Comparison of ENCODE assay signal across 10 cellular contexts in genomic region chr7:64888561-64888900, GRCh38. TPM values are rescaled to one million over a fixed set of nuclear protein-coding genes. Genes with fewer than 3 reads are reported as not detected.
A peak's percentile ranks its signal among the peaks of the same experiment; 100 is the strongest.
DNase-seq lines count a peak whose midpoint lies in the region; ATAC-seq and TF ChIP-seq lines count a peak whose summit lies in the region.
"Had no signal": no experiment of that assay in that cellular context is flagged by ENCODE, and none has a peak within 500 bp of the region (broad histone marks: within the 10 kb centered on the region; RNA-seq: fewer than 3 reads in every experiment).

No MANE protein-coding gene starts in this region.

- DNase-seq in activated CD4-positive, alpha-beta T cell treated with anti-CD3 and anti-CD28 coated beads for 36 hours: peak; percentile 27
- no peak for DNase-seq in activated CD4-positive, alpha-beta T cell treated with anti-CD3 and anti-CD28 coated beads for 1 hour
- DNase-seq in astrocyte of the cerebellum (ENCODE audit: low read depth) (no peak), left kidney (ENCODE audit: low read depth, low spot score) (peak; percentile 33), stomach (peak; percentile 26), NCI-H345 (lab: John Stamatoyannopoulos, UW) (no peak), HuH-7.5 (ENCODE audit: low spot score) (no peak)

- H3K27me3 Mint-ChIP-seq in activated CD4-positive, alpha-beta T cell treated with anti-CD3 and anti-CD28 coated beads for 36 hours: peaks cover 47% of the 10 kb centered on the region

- CTCF ChIA-PET in activated CD4-positive, alpha-beta T cell treated with anti-CD3 and anti-CD28 coated beads for 36 hours (lab: Charles Lee): interaction anchor here (0.6 to 0.9 kb wide), 5 partner anchors 9 to 62 kb away, joined by 3 to 5 read pairs (median 3); partner anchors contain the start of gene ZNF273

- H3K27ac ChIP-seq in stomach: peak overlapping the region in 1 of 5 donors; percentile 52
- H3K27ac ChIP-seq: BLaER1, KMS-11 had no signal

- TF ChIP-seq CTCF in astrocyte of the cerebellum (IDR thresholded peaks at IDR 0.05; ENCODE audit: low read depth, low read length, missing control alignments): no peak
- TF ChIP-seq CTCF in stomach (IDR thresholded peaks at IDR 0.05): no peak

- in situ Hi-C loops in astrocyte of the cerebellum (cut with HindIII; ENCODE audit: low sequenced_read_pairs): loop anchor here (25.0 kb wide), 1 partner anchor 226 kb away; the partner anchor contains the start of gene ZNF107

- H3K27ac Mint-ChIP-seq in activated CD4-positive, alpha-beta T cell treated with anti-CD3 and anti-CD28 coated beads for 36 hours: peak overlapping the region; percentile 42

- no peak for TF ChIP-seq POLR2A in stomach (IDR thresholded peaks at IDR 0.05)

- no peaks in the 10 kb centered on the region for H3K9me3 ChIP-seq in stomach

- POLR2A ChIA-PET in activated CD4-positive, alpha-beta T cell treated with anti-CD3 and anti-CD28 coated beads for 36 hours (lab: Charles Lee): no interaction called here

- H3K4me3 ChIP-seq in astrocyte of the cerebellum (ENCODE audit: low read depth, low read length): peak overlapping the region; percentile 30
- H3K4me3 ChIP-seq in stomach: peak overlapping the region; percentile 51 to 67 (median 54)
- H3K4me3 ChIP-seq: BLaER1 had no signal

- H3K4me1 ChIP-seq in stomach: peaks cover 19 to 52% (median 28%) of the 10 kb centered on the region in 4 donors
- H3K4me1 ChIP-seq: BLaER1 had no signal

- no peak for TF ChIP-seq EP300 in stomach (IDR thresholded peaks at IDR 0.05)

- H3K36me3 Mint-ChIP-seq in activated CD4-positive, alpha-beta T cell treated with anti-CD3 and anti-CD28 coated beads for 36 hours (ENCODE audit: low read depth): no peaks in the 10 kb centered on the region

- H3K27me3 ChIP-seq in stomach: peaks cover 0 to 62% (median 18%) of the 10 kb centered on the region in 3 donors

- WGBS in stomach, 5 donors: 4 to 6% (median 5%) methylated on average over 16 to 17 of the region's 17 CpGs

- no peaks in the 10 kb centered on the region for H3K9me3 Mint-ChIP-seq in activated CD4-positive, alpha-beta T cell treated with anti-CD3 and anti-CD28 coated beads for 36 hours (ENCODE audit: low read depth)

- no peaks in the 10 kb centered on the region for H3K36me3 ChIP-seq in stomach
- H3K36me3 ChIP-seq: BLaER1 had no signal

- ATAC-seq in activated CD4-positive, alpha-beta T cell treated with anti-CD3 and anti-CD28 coated beads for 36 hours: peak; percentile 31
- ATAC-seq in GM21737 (IDR thresholded peaks at IDR 0.05; ENCODE audit: unreplicated experiment): no peak

- intact Hi-C loops in activated CD4-positive, alpha-beta T cell treated with anti-CD3 and anti-CD28 coated beads for 36 hours (cut with DNase I, micrococcal nuclease): loop anchor here (2.0 to 10.0 kb wide), 4 partner anchors 14 to 986 kb away; partner anchors contain the start of gene ZNF273 (in 1 of the 2)
- intact Hi-C loops in stomach (cut with DNase I; ENCODE audit: low total_unique reads): no loop called here

- H3K4me1 Mint-ChIP-seq in activated CD4-positive, alpha-beta T cell treated with anti-CD3 and anti-CD28 coated beads for 36 hours: peaks cover 12% of the 10 kb centered on the region

- H3K4me3 Mint-ChIP-seq in activated CD4-positive, alpha-beta T cell treated with anti-CD3 and anti-CD28 coated beads for 36 hours: peak overlapping the region; percentile 74

RNA-seq across cellular contexts. Expression of gene ZNF273, which starts 14.5 kb away (rescaled TPM):
- 10 to 100 TPM; 12.5 to 13.3 TPM for total RNA-seq in activated CD4-positive, alpha-beta T cell treated with anti-CD3 and anti-CD28 coated beads for 36 hours
- total RNA-seq in stomach: 10 to 100 TPM in 3 of 5 donors, 1 to 10 TPM in 2; 5.3 to 24.3 (median 11.6) TPM
- polyA plus RNA-seq in stomach: 1 to 10 TPM; 1.3 to 7.7 (median 2.9) TPM

Comparison
In these comparisons a context has a peak if more than half of its experiments do, and no peak if none do; other contexts are left out.
1. DNase-seq: peak in activated CD4-positive, alpha-beta T cell treated with anti-CD3 and anti-CD28 coated beads for 36 hours (single experiment), left kidney (single experiment) and stomach (single experiment); none in activated CD4-positive, alpha-beta T cell treated with anti-CD3 and anti-CD28 coated beads for 1 hour (single experiment), astrocyte of the cerebellum (single experiment), NCI-H345 (single experiment) and HuH-7.5 (single experiment).